8 cellular contexts compared by ENCODE assay signal in genomic region chr11:69683764-69684333, GRCh38. TPM values are rescaled to one million over a fixed set of nuclear protein-coding genes. Genes with fewer than 3 reads are reported as not detected.
A peak's percentile ranks its signal among the peaks of the same experiment; 100 is the strongest.
DNase-seq lines count a peak whose midpoint lies in the region; ATAC-seq, FAIRE-seq and TF ChIP-seq lines count a peak whose summit lies in the region.

No MANE protein-coding gene starts in this region.

- no peak for FAIRE-seq in H54 (lab: Jason Lieb, UNC)

- H3K9me3 ChIP-seq in adrenal gland (replicated peaks in 1 of 3) (no peaks in the 10 kb centered on the region), left lung (no peaks in the 10 kb centered on the region)

- no peak overlapping the region for H3K4me3 ChIP-seq in adrenal gland
- H3K4me3 ChIP-seq in left lung: no peak overlapping the region

- TF ChIP-seq CTCF in CD14-positive monocyte (IDR thresholded peaks at IDR 0.05) (peak; percentile 10), HFFc6 (IDR thresholded peaks at IDR 0.05) (peak; percentile 78), adrenal gland (IDR thresholded peaks at IDR 0.05) (peak in 5 of 6 experiments; percentile 10 to 43 (median 29)), left lung (IDR thresholded peaks at IDR 0.05) (peak; percentile 22 to 28)

- H3K36me3 ChIP-seq in adrenal gland (replicated peaks in 1 of 2) (no peaks in the 10 kb centered on the region), left lung (no peaks in the 10 kb centered on the region)

- H3K27me3 ChIP-seq in adrenal gland (no peaks in the 10 kb centered on the region), left lung (peaks cover 4 to 35% of the 10 kb centered on the region in 2 donors)

- DNase-seq in CD14-positive monocyte (ENCODE audit: low spot score) (no peak), HFFc6 (no peak), adrenal gland (peak in 1 of 7 donors; percentile 21), left lung (no peak), NCI-H2227 treated with DMSO at 0.1 percent for 48 hours (lab: John Stamatoyannopoulos, UW) (no peak), NCI-H1694 treated with DMSO at 0.1 percent for 48 hours (lab: John Stamatoyannopoulos, UW) (no peak), H54 (ENCODE audit: insufficient read length, low spot score) (no peak)

- H3K27me3 Mint-ChIP-seq in CD14-positive monocyte (ENCODE audit: low read depth in 3 of 3) (peaks cover 27 to 43% (median 35%) of the 10 kb centered on the region in 3 donors), HFFc6 (ENCODE audit: insufficient read depth) (peaks cover 4% of the 10 kb centered on the region)

- no peak overlapping the region for H3K27ac Mint-ChIP-seq in CD14-positive monocyte
- no peak overlapping the region for H3K27ac Mint-ChIP-seq in HFFc6

- H3K27ac ChIP-seq in adrenal gland (no peak overlapping the region), left lung (no peak overlapping the region)

- 50 to 66% (median 64%) methylated on average over 5 to 9 of the region's 9 CpGs for WGBS in adrenal gland, 4 donors

- H3K9me3 Mint-ChIP-seq in CD14-positive monocyte: peaks cover 0 to 9% (median 4%) of the 10 kb centered on the region in 7 donors
- no peaks in the 10 kb centered on the region for H3K9me3 Mint-ChIP-seq in HFFc6

- no peak overlapping the region for H3K4me3 Mint-ChIP-seq in CD14-positive monocyte
- no peak overlapping the region for H3K4me3 Mint-ChIP-seq in HFFc6

- intact Hi-C loops in CD14-positive monocyte (cut with micrococcal nuclease) (loop anchor here in 1 of 2 donors (10.0 kb wide), 1 partner anchor 511 kb away; no protein-coding TSS in a partner anchor), adrenal gland (cut with DNase I) (loop anchor here in 1 of 2 donors (2.0 kb wide), 1 partner anchor 507 kb away; no protein-coding TSS in a partner anchor), left lung (cut with DNase I) (no loop called here)

- H3K4me1 ChIP-seq in adrenal gland (replicated peaks in 1 of 2) (no peaks in the 10 kb centered on the region), left lung (peaks cover 0 to 7% of the 10 kb centered on the region in 2 donors)

- peaks cover 8% of the 10 kb centered on the region for H3K4me1 Mint-ChIP-seq in CD14-positive monocyte
- H3K4me1 Mint-ChIP-seq in HFFc6 (ENCODE audit: low read depth): peaks cover 18% of the 10 kb centered on the region

- TF ChIP-seq POLR2A in adrenal gland (IDR thresholded peaks at IDR 0.05) (no peak), H54 (IDR thresholded peaks at IDR 0.05; ENCODE audit: low read depth, low read length) (no peak)

- H3K36me3 Mint-ChIP-seq in CD14-positive monocyte (no peaks in the 10 kb centered on the region), HFFc6 (ENCODE audit: low read depth) (no peaks in the 10 kb centered on the region)

- peak; percentile 63 for ATAC-seq in left lung
- no peak for ATAC-seq in HG02970 (IDR thresholded peaks at IDR 0.05; ENCODE audit: low FRiP score, unreplicated experiment)

RNA-seq across cellular contexts. Expression of gene LTO1, which starts 8.7 kb away (rescaled TPM):
- polyA plus RNA-seq in CD14-positive monocyte (1 to 10 TPM; 3.9 to 5.2 TPM), adrenal gland (10 to 100 TPM; 23.0 to 52.5 (median 38.4) TPM)
- 10 to 100 TPM; 23.2 to 28.5 (median 25.6) TPM for total RNA-seq in HFFc6 (2021; fragmentation: NEBNext Ultra II Directional; extraction: Animal tissue kit (Norgen Biotek cat#: 25700))
- total RNA-seq in adrenal gland (10 to 100 TPM; 10.9 to 41.3 (median 22.7) TPM), left lung (10 to 100 TPM; 18.0 to 21.6 TPM)

RNA-seq across cellular contexts. Expression of gene FGF19, which starts 20.0 kb away (rescaled TPM):
- not detected for polyA plus RNA-seq in CD14-positive monocyte
- not detected for total RNA-seq in HFFc6 (2021; fragmentation: NEBNext Ultra II Directional; extraction: Animal tissue kit (Norgen Biotek cat#: 25700))
- not detected for total RNA-seq in adrenal gland
- polyA plus RNA-seq in adrenal gland: not detected
- not detected for total RNA-seq in left lung

RNA-seq across cellular contexts. Expression of gene CCND1, which starts 42.9 kb away (rescaled TPM):
- polyA plus RNA-seq in CD14-positive monocyte (not detected), adrenal gland (10 to 100 TPM; 12.1 to 42.9 (median 29.5) TPM)
- 1,000 to 10,000 TPM; 1,259 to 2,084 (median 1,434) TPM for total RNA-seq in HFFc6 (2021; fragmentation: NEBNext Ultra II Directional; extraction: Animal tissue kit (Norgen Biotek cat#: 25700))
- total RNA-seq in adrenal gland (100 to 1,000 TPM in 4 of 8 donors, 10 to 100 TPM in 4; 74.3 to 149 (median 103) TPM), left lung (100 to 1,000 TPM; 243 to 581 TPM)

Comparison
In these comparisons a context has a peak if more than half of its experiments do, and no peak if none do; other contexts are left out.
1. CTCF ChIP-seq: peak in every context shown above with its lines; median percentile 78 in HFFc6; 29 in adrenal gland; 25 in left lung; 10 in CD14-positive monocyte.